In genomic region chr4:141462361-141462760, GRCh38 we compare ENCODE assay signal across 21 cellular contexts.
DNase-seq lines count a peak whose midpoint lies in the region; ATAC-seq and TF ChIP-seq lines count a peak whose summit lies in the region.
"Had no signal": no experiment of that assay in that cellular context is flagged by ENCODE, and none has a peak within 500 bp of the region (broad histone marks: within the 10 kb centered on the region; RNA-seq: fewer than 3 reads in every experiment).

No MANE protein-coding gene starts in this region.

- no peak for TF ChIP-seq POLR2A in vagina (IDR thresholded peaks at IDR 0.05)

- no peaks in the 10 kb centered on the region for H3K79me2 ChIP-seq in mammary epithelial cell (ENCODE audit: insufficient read depth, low read length)

- no TSS peak for BruUV-seq in mammary epithelial cell (replicated peaks; lab: Mats Ljungman, UMichigan)

- H3K27me3 ChIP-seq in mammary epithelial cell (ENCODE audit: insufficient read depth, low read length) (no peaks in the 10 kb centered on the region), vagina (no peaks in the 10 kb centered on the region), aorta (ENCODE audit: control insufficient read depth in 1 of 2, insufficient read depth in 2 of 2, low read length in 1 of 2) (no peaks in the 10 kb centered on the region)
- H3K27me3 ChIP-seq: SJCRH30 had no signal

- intact Hi-C loops in mammary epithelial cell (cut with micrococcal nuclease) = loop anchor here (10.0 kb wide), 1 partner anchor 172 kb away; the partner anchor contains the start of gene IL15
- intact Hi-C loops in vagina (cut with DNase I) = no loop called here
- intact Hi-C loops in aorta (cut with DNase I) = no loop called here

- no peak overlapping the region for H3K4me2 ChIP-seq in mammary epithelial cell (ENCODE audit: insufficient read depth, low read depth, low read length)
- H3K4me2 ChIP-seq: GM23338 had no signal

- DNase-seq in EH (ENCODE audit: low read depth) (peak; percentile 22), M059J (ENCODE audit: low read depth) (peak; percentile 32), mammary epithelial cell (peak; percentile 56), iris pigment epithelial cell (ENCODE audit: low read depth) (peak; percentile 22), vagina (ENCODE audit: extremely low spot score in 2 of 2) (no peak), aorta (no peak), SK-N-DZ (ENCODE audit: low spot score) (no peak), NCI-H2081 (lab: John Stamatoyannopoulos, UW) (no peak)
- DNase-seq: CD4-positive, CD25-positive, alpha-beta regulatory T cell; HCEC 1CT; MM.1S; NCI-H1092; NCI-H1436 treated with DMSO at 0.1 percent for 48 hours; NCI-H1930; NCI-H2227 treated with DMSO at 0.1 percent for 48 hours; NCI-H510A treated with DMSO at 0.1 percent for 48 hours; NCI-H748 treated with DMSO at 0.1 percent for 48 hours; SJCRH30 had no signal

- H4K20me1 ChIP-seq in mammary epithelial cell (ENCODE audit: insufficient read depth, low read length) = no peaks in the 10 kb centered on the region

- no peak overlapping the region for H3K4me3 ChIP-seq in mammary epithelial cell (replicated peaks in 1 of 3; ENCODE audit: insufficient read depth in 1 of 3, low read depth in 2 of 3, low read length in 3 of 3)
- no peak overlapping the region for H3K4me3 ChIP-seq in vagina
- no peak overlapping the region for H3K4me3 ChIP-seq in aorta (ENCODE audit: low read length in 2 of 2)
- H3K4me3 ChIP-seq: GM12878, GM23338, SJCRH30 had no signal

- WGBS in mammary epithelial cell (ENCODE audit: low coverage, missing lambda C conversion rate) = 38% methylated on average over 2 of the region's 2 CpGs
- 72 to 85% methylated on average over 2 of the region's 2 CpGs for whole genome bisulfite sequencing in aorta, 2 donors

- H3K9ac ChIP-seq in mammary epithelial cell (ENCODE audit: insufficient read depth, low read length) = no peak overlapping the region

- H2AFZ ChIP-seq in mammary epithelial cell (ENCODE audit: low read depth, low read length) = peak overlapping the region; percentile 59
- H2AFZ ChIP-seq: GM23338 had no signal

- H3K36me3 ChIP-seq in mammary epithelial cell (ENCODE audit: insufficient read depth, low read length) (no peaks in the 10 kb centered on the region), vagina (no peaks in the 10 kb centered on the region), aorta (ENCODE audit: control insufficient read depth in 1 of 2, insufficient read depth in 2 of 2, low read length in 1 of 2) (no peaks in the 10 kb centered on the region)
- H3K36me3 ChIP-seq: SJCRH30 had no signal

- dilution Hi-C loops in mammary epithelial cell (cut with HindIII; ENCODE audit: low sequenced_read_pairs) = no loop called here

- H3K27ac ChIP-seq in mammary epithelial cell (ENCODE audit: insufficient read depth, low read depth, low read length) (no peak overlapping the region), vagina (no peak overlapping the region), aorta (ENCODE audit: low read depth in 1 of 2, low read length in 2 of 2) (no peak overlapping the region)
- H3K27ac ChIP-seq: SJCRH30 had no signal

- H3K9me3 ChIP-seq in mammary epithelial cell (replicated peaks; ENCODE audit: insufficient read depth, low read length) (no peaks in the 10 kb centered on the region), vagina (no peaks in the 10 kb centered on the region), aorta (ENCODE audit: control insufficient read depth, low read length) (no peaks in the 10 kb centered on the region)
- H3K9me3 ChIP-seq: SJCRH30 had no signal

- TF ChIP-seq CTCF in mammary epithelial cell (conservative IDR thresholded peaks at IDR 0.05 in 1 of 2, IDR thresholded peaks at IDR 0.05 in 1 of 2; ENCODE audit: extremely low read depth in 1 of 2, insufficient read depth in 1 of 2, low read depth in 1 of 2, low read length in 2 of 2) (no peak), vagina (IDR thresholded peaks at IDR 0.05) (no peak)

- CTCF ChIA-PET in mammary epithelial cell (lab: Charles Lee; ENCODE audit: low non-redundant PET) = no interaction called here

- no peak for ATAC-seq in aorta (ENCODE audit: low FRiP score)
- ATAC-seq: GM12878, GM23338, Panc1 had no signal

- H3K4me1 ChIP-seq in mammary epithelial cell (ENCODE audit: insufficient read depth, low read length) (peaks cover 33% of the 10 kb centered on the region), vagina (no peaks in the 10 kb centered on the region), aorta (ENCODE audit: control insufficient read depth in 1 of 2, insufficient read depth in 2 of 2, low read length in 2 of 2) (no peaks in the 10 kb centered on the region)
- H3K4me1 ChIP-seq: SJCRH30 had no signal

- in situ Hi-C loops in mammary epithelial cell (cut with MboI; ENCODE audit: low sequenced_read_pairs in 2 of 2) = no loop called here

Comparison
In these comparisons a context has a peak if more than half of its experiments do, and no peak if none do; other contexts are left out.
1. DNase-seq: peak in EH (single experiment), M059J (single experiment), mammary epithelial cell (single experiment) and iris pigment epithelial cell (single experiment); none in vagina (0 of 2), aorta (0 of 2), SK-N-DZ (single experiment) and NCI-H2081 (0 of 2).